In genomic region chr3:142448424-142448823, GRCh38 we compare ENCODE assay signal across 8 cellular contexts. TPM values are rescaled to one million over a fixed set of nuclear protein-coding genes. Genes with fewer than 3 reads are reported as not detected.
DNase-seq lines count a peak whose midpoint lies in the region; ATAC-seq, FAIRE-seq and TF ChIP-seq lines count a peak whose summit lies in the region.

No MANE protein-coding gene starts in this region.

- H3K9ac ChIP-seq in kidney (ENCODE audit: low read length in 2 of 2), result peak overlapping the region; percentile 95 to 100

- H3K36me3 Mint-ChIP-seq in activated CD4-positive, alpha-beta T cell treated with anti-CD3 and anti-CD28 coated beads, Interleukin-2, amount 10 ng/mL, durations not matched to agents 24 days and 14 days (ENCODE audit: low read depth), result peaks cover 27% of the 10 kb centered on the region
- peaks cover 30% of the 10 kb centered on the region for H3K36me3 Mint-ChIP-seq in activated naive CD8-positive, alpha-beta T cell treated with anti-CD3 and anti-CD28 coated beads for 36 hours

- no peaks in the 10 kb centered on the region for H3K27me3 ChIP-seq in thymus (ENCODE audit: control insufficient read depth, insufficient read depth)

- ATAC-seq in HG02970 (IDR thresholded peaks at IDR 0.05; ENCODE audit: low FRiP score, unreplicated experiment) (no peak), GM19328 (IDR thresholded peaks at IDR 0.05; ENCODE audit: unreplicated experiment) (no peak)

- peak overlapping the region; percentile 100 for H3K4me3 Mint-ChIP-seq in activated CD4-positive, alpha-beta T cell treated with anti-CD3 and anti-CD28 coated beads, Interleukin-2, amount 10 ng/mL, durations not matched to agents 24 days and 14 days
- H3K4me3 Mint-ChIP-seq in activated naive CD8-positive, alpha-beta T cell treated with anti-CD3 and anti-CD28 coated beads for 36 hours, result peak overlapping the region; percentile 99

- H3K27ac Mint-ChIP-seq in activated CD4-positive, alpha-beta T cell treated with anti-CD3 and anti-CD28 coated beads, Interleukin-2, amount 10 ng/mL, durations not matched to agents 24 days and 14 days, result peak overlapping the region; percentile 99
- peak overlapping the region; percentile 100 for H3K27ac Mint-ChIP-seq in activated naive CD8-positive, alpha-beta T cell treated with anti-CD3 and anti-CD28 coated beads for 36 hours

- H3K4me3 ChIP-seq in kidney (ENCODE audit: low read length in 2 of 2) (peak overlapping the region; percentile 84 to 98), thymus (ENCODE audit: low read length) (peak overlapping the region; percentile 100)

- in situ Hi-C loops in GM13977 (cut with MboI; ENCODE audit: low pct_unique_long_range_greater_than_20kb, low sequenced_read_pairs, unreplicated experiment), result no loop called here

- TF ChIP-seq CTCF in kidney (IDR thresholded peaks at IDR 0.05; ENCODE audit: borderline replicate concordance, extremely low read depth, insufficient read depth) (no peak), GM13977 (IDR thresholded peaks at IDR 0.05; ENCODE audit: extremely low read depth, insufficient read depth, missing control alignments) (no peak)

- no peaks in the 10 kb centered on the region for H3K27me3 Mint-ChIP-seq in activated CD4-positive, alpha-beta T cell treated with anti-CD3 and anti-CD28 coated beads, Interleukin-2, amount 10 ng/mL, durations not matched to agents 24 days and 14 days
- no peaks in the 10 kb centered on the region for H3K27me3 Mint-ChIP-seq in activated naive CD8-positive, alpha-beta T cell treated with anti-CD3 and anti-CD28 coated beads for 36 hours

- intact Hi-C loops in activated CD4-positive, alpha-beta T cell treated with anti-CD3 and anti-CD28 coated beads, Interleukin-2, amount 10 ng/mL, durations not matched to agents 24 days and 14 days (cut with micrococcal nuclease), result loop anchor here (1.0 to 10.0 kb wide), 6 partner anchors 424 to 1524 kb away; partner anchors contain the start of genes ATP1B3, DIPK2A, PXYLP1 and U2SURP
- intact Hi-C loops in kidney (cut with DNase I), result no loop called here

- no peak for DNase-seq in activated CD4-positive, alpha-beta T cell treated with anti-CD3 and anti-CD28 coated beads, Interleukin-2, amount 10 ng/mL, durations not matched to agents 24 days and 14 days
- no peak for DNase-seq in activated CD4-positive, alpha-beta T cell treated with anti-CD3 and anti-CD28 coated beads for 48 hours
- DNase-seq in activated naive CD8-positive, alpha-beta T cell treated with anti-CD3 and anti-CD28 coated beads for 36 hours, result no peak
- DNase-seq in kidney, result no peak
- no peak for DNase-seq in GM13977 (ENCODE audit: low spot score)

- no peaks in the 10 kb centered on the region for H3K9me3 Mint-ChIP-seq in activated CD4-positive, alpha-beta T cell treated with anti-CD3 and anti-CD28 coated beads, Interleukin-2, amount 10 ng/mL, durations not matched to agents 24 days and 14 days
- H3K9me3 Mint-ChIP-seq in activated naive CD8-positive, alpha-beta T cell treated with anti-CD3 and anti-CD28 coated beads for 36 hours, result no peaks in the 10 kb centered on the region

- H3K36me3 ChIP-seq in kidney (ENCODE audit: control insufficient read depth in 1 of 2, insufficient read depth in 2 of 2, low read length in 2 of 2), result peaks cover 3 to 6% of the 10 kb centered on the region in 2 donors
- peaks cover 12% of the 10 kb centered on the region for H3K36me3 ChIP-seq in thymus (ENCODE audit: control insufficient read depth, insufficient read depth)

- 42% methylated on average over 10 of the region's 10 CpGs for WGBS in thymus

- H3K27ac ChIP-seq in kidney (ENCODE audit: low read depth in 2 of 2, low read length in 2 of 2), result peak overlapping the region; percentile 38 to 84
- no peak overlapping the region for H3K27ac ChIP-seq in thymus (ENCODE audit: low read depth)

- H3K4me1 ChIP-seq in kidney (ENCODE audit: control insufficient read depth in 1 of 2, insufficient read depth in 1 of 2, low read depth in 1 of 2, low read length in 2 of 2) (peaks cover 3 to 15% of the 10 kb centered on the region in 2 donors), thymus (ENCODE audit: control insufficient read depth, insufficient read depth, low read length) (peaks cover 3% of the 10 kb centered on the region)

- H3K4me1 Mint-ChIP-seq in activated CD4-positive, alpha-beta T cell treated with anti-CD3 and anti-CD28 coated beads, Interleukin-2, amount 10 ng/mL, durations not matched to agents 24 days and 14 days, result peaks cover 24% of the 10 kb centered on the region
- H3K4me1 Mint-ChIP-seq in activated naive CD8-positive, alpha-beta T cell treated with anti-CD3 and anti-CD28 coated beads for 36 hours, result peaks cover 24% of the 10 kb centered on the region

- FAIRE-seq in kidney (lab: Jason Lieb, UNC), result no peak

- H3K9me3 ChIP-seq in kidney (ENCODE audit: control insufficient read depth in 1 of 2, low read length in 2 of 2) (no peaks in the 10 kb centered on the region), thymus (ENCODE audit: control insufficient read depth) (no peaks in the 10 kb centered on the region)

RNA-seq across cellular contexts. Expression of gene XRN1, which starts 0.6 kb away (rescaled TPM):
- total RNA-seq in activated CD4-positive, alpha-beta T cell treated with anti-CD3 and anti-CD28 coated beads, Interleukin-2, amount 10 ng/mL, durations not matched to agents 24 days and 14 days, result 43.8 and 49.5 TPM in 2 replicates
- 10 to 100 TPM; 38.7 to 40.0 TPM for total RNA-seq in activated naive CD8-positive, alpha-beta T cell treated with anti-CD3 and anti-CD28 coated beads for 36 hours
- 45.6 TPM for total RNA-seq in kidney
- polyA plus RNA-seq in kidney (ENCODE audit: insufficient read depth, low read depth, low replicate concordance) (2.8 TPM), thymus (12.2 TPM)
